Comparison of ENCODE assay signal across 1 cellular context in the genomic region with DNA sequence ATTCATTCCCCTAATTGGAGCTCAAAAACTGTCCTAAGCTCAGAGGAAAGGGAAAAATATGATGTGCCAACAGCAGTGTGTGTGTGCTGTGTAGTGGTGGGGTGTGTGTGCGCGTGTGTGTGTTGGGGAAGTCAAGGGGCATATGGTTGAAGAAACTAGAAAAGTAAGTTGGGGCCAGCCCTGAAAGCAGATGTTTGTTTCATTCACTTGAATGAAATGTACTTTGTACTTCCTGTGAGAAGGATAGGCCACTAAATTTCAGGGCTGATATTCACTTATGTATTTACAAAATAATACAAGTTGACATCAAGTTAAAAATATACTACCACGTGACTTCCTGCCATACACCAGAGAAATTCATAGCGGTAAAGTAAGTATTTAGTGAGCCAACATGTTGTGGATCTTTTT.
TF ChIP-seq lines count a peak whose summit lies in the region.

No MANE protein-coding gene starts in this region.

TF ChIP-seq in GM23338, 12 proteins besides CTCF, POLR2A, EP300 and RAD21:
- no peak for TF ChIP-seq ZNF462 (CRISPR knock-in tag; IDR thresholded peaks at IDR 0.05)
- TF ChIP-seq POLR2AphosphoS5 (IDR thresholded peaks at IDR 0.05; ENCODE audit: low read depth) = no peak
- TF ChIP-seq, protein P1, sequence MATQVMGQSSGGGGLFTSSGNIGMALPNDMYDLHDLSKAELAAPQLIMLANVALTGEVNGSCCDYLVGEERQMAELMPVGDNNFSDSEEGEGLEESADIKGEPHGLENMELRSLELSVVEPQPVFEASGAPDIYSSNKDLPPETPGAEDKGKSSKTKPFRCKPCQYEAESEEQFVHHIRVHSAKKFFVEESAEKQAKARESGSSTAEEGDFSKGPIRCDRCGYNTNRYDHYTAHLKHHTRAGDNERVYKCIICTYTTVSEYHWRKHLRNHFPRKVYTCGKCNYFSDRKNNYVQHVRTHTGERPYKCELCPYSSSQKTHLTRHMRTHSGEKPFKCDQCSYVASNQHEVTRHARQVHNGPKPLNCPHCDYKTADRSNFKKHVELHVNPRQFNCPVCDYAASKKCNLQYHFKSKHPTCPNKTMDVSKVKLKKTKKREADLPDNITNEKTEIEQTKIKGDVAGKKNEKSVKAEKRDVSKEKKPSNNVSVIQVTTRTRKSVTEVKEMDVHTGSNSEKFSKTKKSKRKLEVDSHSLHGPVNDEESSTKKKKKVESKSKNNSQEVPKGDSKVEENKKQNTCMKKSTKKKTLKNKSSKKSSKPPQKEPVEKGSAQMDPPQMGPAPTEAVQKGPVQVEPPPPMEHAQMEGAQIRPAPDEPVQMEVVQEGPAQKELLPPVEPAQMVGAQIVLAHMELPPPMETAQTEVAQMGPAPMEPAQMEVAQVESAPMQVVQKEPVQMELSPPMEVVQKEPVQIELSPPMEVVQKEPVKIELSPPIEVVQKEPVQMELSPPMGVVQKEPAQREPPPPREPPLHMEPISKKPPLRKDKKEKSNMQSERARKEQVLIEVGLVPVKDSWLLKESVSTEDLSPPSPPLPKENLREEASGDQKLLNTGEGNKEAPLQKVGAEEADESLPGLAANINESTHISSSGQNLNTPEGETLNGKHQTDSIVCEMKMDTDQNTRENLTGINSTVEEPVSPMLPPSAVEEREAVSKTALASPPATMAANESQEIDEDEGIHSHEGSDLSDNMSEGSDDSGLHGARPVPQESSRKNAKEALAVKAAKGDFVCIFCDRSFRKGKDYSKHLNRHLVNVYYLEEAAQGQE (IDR thresholded peaks at IDR 0.05; ENCODE audit: unreplicated experiment) = no peak
- no peak for TF ChIP-seq EZH2 (IDR thresholded peaks at IDR 0.05; ENCODE audit: low read depth, unreplicated experiment)
